ENCODE assay signal across 21 cellular contexts in the genomic region with DNA sequence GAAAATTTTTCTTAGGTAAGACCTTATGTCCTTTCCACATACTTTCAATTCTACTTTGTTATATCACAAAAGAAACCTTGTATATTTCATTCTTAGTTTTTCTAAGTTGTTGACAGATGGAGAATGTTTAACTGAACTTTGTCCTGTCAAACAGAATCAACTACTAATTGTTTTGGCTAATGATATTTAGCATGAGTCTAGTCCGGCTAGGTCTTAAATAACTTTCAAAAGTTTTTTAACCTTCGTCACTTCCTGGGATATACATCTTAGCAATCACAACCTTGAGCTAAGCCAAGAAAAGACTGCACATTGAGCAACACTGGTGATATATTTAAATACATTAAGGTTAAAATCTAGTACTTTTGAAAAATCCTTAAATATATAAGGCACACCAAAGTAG.
"Had no signal": no experiment of that assay in that cellular context is flagged by ENCODE, and none has a peak within 500 bp of the region (broad histone marks: within the 10 kb centered on the region; RNA-seq: fewer than 3 reads in every experiment).

No MANE protein-coding gene starts in this region.

- H3K9me3 Mint-ChIP-seq: activated CD4-positive, alpha-beta memory T cell treated with anti-CD3 and anti-CD28 coated beads, Interleukin-2, amount 10 ng/mL, durations not matched to agents 7 days and 5 days; activated T-helper 17 cell treated with anti-CD3 and anti-CD28 coated beads, Interleukin-2, amount 50 U/mL, for 72 hours; central memory CD8-positive, alpha-beta T cell; T-cell had no signal

- H3K4me1 Mint-ChIP-seq: activated CD4-positive, alpha-beta memory T cell treated with anti-CD3 and anti-CD28 coated beads, Interleukin-2, amount 10 ng/mL, durations not matched to agents 7 days and 5 days; brain; central memory CD8-positive, alpha-beta T cell had no signal

- H3K27me3 Mint-ChIP-seq: activated CD4-positive, alpha-beta memory T cell treated with anti-CD3 and anti-CD28 coated beads, Interleukin-2, amount 10 ng/mL, durations not matched to agents 7 days and 5 days; activated CD8-positive, alpha-beta memory T cell treated with anti-CD3 and anti-CD28 coated beads, Interleukin-2, amount 10 ng/mL, durations not matched to agents 7 days and 5 days; activated T-helper 17 cell treated with anti-CD3 and anti-CD28 coated beads, Interleukin-2, amount 50 U/mL, for 72 hours; brain; central memory CD8-positive, alpha-beta T cell; naive thymus-derived CD8-positive, alpha-beta T cell; stimulated activated naive B cell treated with anti-CD40 and anti-IgM and Interleukin-4, amounts not matched to agents 10 μg/mL and 1 μg/mL and 100 μg/mL, for 72 hours; T-cell had no signal

- H3K36me3 Mint-ChIP-seq: brain had no signal

- H3K4me3 ChIP-seq: esophagus squamous epithelium, ovary, thoracic aorta had no signal

- H3K4me3 Mint-ChIP-seq: activated CD4-positive, alpha-beta memory T cell treated with anti-CD3 and anti-CD28 coated beads, Interleukin-2, amount 10 ng/mL, durations not matched to agents 7 days and 5 days; activated CD8-positive, alpha-beta memory T cell treated with anti-CD3 and anti-CD28 coated beads, Interleukin-2, amount 10 ng/mL, durations not matched to agents 7 days and 5 days; activated T-helper 17 cell treated with anti-CD3 and anti-CD28 coated beads, Interleukin-2, amount 50 U/mL, for 72 hours; brain; central memory CD8-positive, alpha-beta T cell; naive thymus-derived CD8-positive, alpha-beta T cell; stimulated activated naive B cell treated with anti-CD40 and anti-IgM and Interleukin-4, amounts not matched to agents 10 μg/mL and 1 μg/mL and 100 μg/mL, for 72 hours; T-cell had no signal

- DNase-seq: activated CD4-positive, alpha-beta memory T cell treated with anti-CD3 and anti-CD28 coated beads, Interleukin-2, amount 10 ng/mL, durations not matched to agents 7 days and 5 days; activated CD4-positive, alpha-beta T cell treated with anti-CD3 and anti-CD28 coated beads for 48 hours; activated CD4-positive, CD25-positive, alpha-beta regulatory T cell; activated CD8-positive, alpha-beta memory T cell treated with anti-CD3 and anti-CD28 coated beads, Interleukin-2, amount 10 ng/mL, durations not matched to agents 7 days and 5 days; activated naive CD4-positive, alpha-beta T cell; anterior cingulate cortex; cortex of kidney; effector memory CD4-positive, alpha-beta T cell; esophagus squamous epithelium; head of caudate nucleus; naive thymus-derived CD8-positive, alpha-beta T cell; ovary; stimulated activated naive B cell treated with anti-CD40 and anti-IgM and Interleukin-4, amounts not matched to agents 10 μg/mL and 1 μg/mL and 100 μg/mL, for 72 hours; T-cell; T1000 had no signal

- H3K27ac Mint-ChIP-seq: activated CD4-positive, alpha-beta memory T cell treated with anti-CD3 and anti-CD28 coated beads, Interleukin-2, amount 10 ng/mL, durations not matched to agents 7 days and 5 days; activated CD8-positive, alpha-beta memory T cell treated with anti-CD3 and anti-CD28 coated beads, Interleukin-2, amount 10 ng/mL, durations not matched to agents 7 days and 5 days; activated T-helper 17 cell treated with anti-CD3 and anti-CD28 coated beads, Interleukin-2, amount 50 U/mL, for 72 hours; brain; stimulated activated naive B cell treated with anti-CD40 and anti-IgM and Interleukin-4, amounts not matched to agents 10 μg/mL and 1 μg/mL and 100 μg/mL, for 72 hours; T-cell had no signal

- FAIRE-seq: endothelial cell of umbilical vein, frontal cortex had no signal
